8 cellular contexts compared by ENCODE assay signal in the genomic region with DNA sequence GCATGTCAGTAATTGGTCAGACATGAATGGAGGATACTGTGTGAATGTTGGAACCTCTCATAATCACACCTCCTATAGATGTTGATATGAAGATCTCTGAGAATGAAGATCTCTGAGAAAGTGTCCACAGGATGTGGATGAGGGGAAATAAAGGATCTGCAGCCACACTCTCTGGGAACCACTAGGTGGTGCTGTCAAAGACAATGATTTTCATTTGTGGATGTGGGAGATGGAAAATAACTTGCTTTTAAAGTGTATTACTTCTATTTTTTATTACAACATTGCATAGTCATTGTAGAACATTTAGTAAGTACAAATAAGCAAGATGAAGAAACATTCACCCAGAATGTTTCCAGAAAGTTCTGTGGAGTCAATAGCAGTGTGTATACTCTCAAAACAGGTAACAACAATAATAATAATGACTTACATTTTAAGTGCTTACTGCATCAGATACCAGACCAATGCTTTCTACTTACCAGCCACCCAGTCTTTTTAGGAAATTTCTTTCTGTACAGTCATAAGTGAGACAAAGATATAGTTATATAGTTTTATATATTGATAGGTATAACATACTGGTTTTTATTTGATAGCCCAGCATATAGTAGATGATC.
DNase-seq lines count a peak whose midpoint lies in the region; ATAC-seq and TF ChIP-seq lines count a peak whose summit lies in the region.

No MANE protein-coding gene starts in this region.

- no peak overlapping the region for H3K27ac ChIP-seq in dorsolateral prefrontal cortex

- H4K20me1 ChIP-seq in Loucy (ENCODE audit: insufficient read depth, low read length, poor library complexity, severe bottlenecking) = no peaks in the 10 kb centered on the region

- DNase-seq in DMS 273 (lab: John Stamatoyannopoulos, UW; ENCODE audit: unreplicated experiment) (peak; percentile 47), DMS 273 treated with DMSO at 0.1 percent for 48 hours (lab: John Stamatoyannopoulos, UW) (no peak), dorsolateral prefrontal cortex (no peak), renal cortical epithelial cell (ENCODE audit: low read depth) (peak; percentile 15), MG63 (no peak), activated T-cell treated with anti-CD3 and anti-CD28 coated beads for 4 hours (no peak)

- H3K36me3 ChIP-seq in Loucy (ENCODE audit: insufficient read depth, low read length) = no peaks in the 10 kb centered on the region
- H3K36me3 ChIP-seq in MG63 = no peaks in the 10 kb centered on the region

- no peak overlapping the region for H3K9ac ChIP-seq in Loucy (ENCODE audit: low read depth, low read length, poor library complexity, severe bottlenecking)

- H2AFZ ChIP-seq in Loucy (ENCODE audit: low read length) = no peak overlapping the region

- no peaks in the 10 kb centered on the region for H3K9me3 ChIP-seq in Loucy (ENCODE audit: insufficient read depth, low read depth, low read length)
- no peaks in the 10 kb centered on the region for H3K9me3 ChIP-seq in MG63

- H3F3A ChIP-seq in Loucy (ENCODE audit: low read depth) = no peaks in the 10 kb centered on the region

- no peaks in the 10 kb centered on the region for H3K4me1 ChIP-seq in Loucy (ENCODE audit: insufficient read depth, low read length, poor library complexity, severe bottlenecking)

- H3K9me2 ChIP-seq in Loucy (replicated peaks; ENCODE audit: low read depth, low read length) = no peaks in the 10 kb centered on the region

- TF ChIP-seq CTCF in Loucy (conservative IDR thresholded peaks at IDR 0.05; ENCODE audit: low read length) = peak; percentile 94
- peak in 42 of 56 donors; percentile 13 to 51 (median 36) for TF ChIP-seq CTCF in dorsolateral prefrontal cortex (IDR thresholded peaks at IDR 0.05 in 54 of 56, conservative IDR thresholded peaks at IDR 0.05 in 2 of 56; ENCODE audit: low read depth in 1 of 56, partially characterized antibody in 56 of 56)

- H3K27me3 ChIP-seq in Loucy (ENCODE audit: insufficient read depth, low read length, poor library complexity, severe bottlenecking) (no peaks in the 10 kb centered on the region), dorsolateral prefrontal cortex (peaks cover 0 to 6% (median 0%) of the 10 kb centered on the region in 45 donors), MG63 (peaks cover 7% of the 10 kb centered on the region)

- intact Hi-C loops in dorsolateral prefrontal cortex (cut with DNase I) = no loop called here

- H3K4me3 ChIP-seq in Loucy (ENCODE audit: low read length, poor library complexity, severe bottlenecking) (no peak overlapping the region), dorsolateral prefrontal cortex (no peak overlapping the region), MG63 (no peak overlapping the region)

- ATAC-seq in GM21390 (IDR thresholded peaks at IDR 0.05; ENCODE audit: unreplicated experiment) = no peak

- H3K4me2 ChIP-seq in Loucy (ENCODE audit: low read depth, low read length, poor library complexity, severe bottlenecking) = no peak overlapping the region

- H3K79me2 ChIP-seq in Loucy (ENCODE audit: insufficient read depth, low read length) = no peaks in the 10 kb centered on the region

Comparison
In these comparisons a context has a peak if more than half of its experiments do, and no peak if none do; other contexts are left out.
1. DNase-seq: peak in DMS 273 (single experiment) and renal cortical epithelial cell (single experiment); none in DMS 273 treated with DMSO at 0.1 percent for 48 hours (single experiment), dorsolateral prefrontal cortex (0 of 10), MG63 (single experiment) and activated T-cell treated with anti-CD3 and anti-CD28 coated beads for 4 hours (single experiment).